ENCODE assay signal across 24 cellular contexts in genomic region chr20:32495949-32496348, GRCh38.
DNase-seq lines count a peak whose midpoint lies in the region; ATAC-seq lines count a peak whose summit lies in the region.
"Had no signal": no experiment of that assay in that cellular context is flagged by ENCODE, and none has a peak within 500 bp of the region (broad histone marks: within the 10 kb centered on the region; RNA-seq: fewer than 3 reads in every experiment).

No MANE protein-coding gene starts in this region.

- no peak for ATAC-seq in stimulated activated effector memory CD8-positive, alpha-beta T cell treated with anti-CD3 and anti-CD28 coated beads, Interleukin-12 subunit alpha, Interleukin-12 subunit beta, amount 100 ng/mL, for 72 hours
- ATAC-seq: activated T-cell treated with anti-CD3 and anti-CD28 coated beads, Interleukin-2, amount 50 U/mL, for 4 hours; left lung; WTC11 had no signal

- H3K4me3 Mint-ChIP-seq in activated naive CD4-positive, alpha-beta T cell treated with anti-CD3 and anti-CD28 coated beads, Interleukin-2, amount 50 U/mL, for 24 hours = no peak overlapping the region
- H3K4me3 Mint-ChIP-seq in immature natural killer cell = no peak overlapping the region
- H3K4me3 Mint-ChIP-seq in stimulated activated effector memory CD8-positive, alpha-beta T cell treated with anti-CD3 and anti-CD28 coated beads, Interleukin-12 subunit alpha, Interleukin-12 subunit beta, amount 100 ng/mL, for 72 hours = no peak overlapping the region
- H3K4me3 Mint-ChIP-seq: activated T-cell treated with anti-CD3 and anti-CD28 coated beads, Interleukin-2, amount 50 U/mL, for 4 hours; H9; WTC11 had no signal

- H3K27me3 Mint-ChIP-seq in activated naive CD4-positive, alpha-beta T cell treated with anti-CD3 and anti-CD28 coated beads, Interleukin-2, amount 50 U/mL, for 24 hours = no peaks in the 10 kb centered on the region
- H3K27me3 Mint-ChIP-seq in immature natural killer cell (ENCODE audit: low read depth in 3 of 3) = peaks cover 0 to 16% (median 3%) of the 10 kb centered on the region in 3 donors

- in situ Hi-C loops in KBM-7 (cut with MboI; ENCODE audit: low pct_unique_long_range_greater_than_20kb, low sequenced_read_pairs) = no loop called here

- H3K36me3 Mint-ChIP-seq in activated naive CD4-positive, alpha-beta T cell treated with anti-CD3 and anti-CD28 coated beads, Interleukin-2, amount 50 U/mL, for 24 hours = no peaks in the 10 kb centered on the region
- peaks cover 2 to 9% (median 5%) of the 10 kb centered on the region in 3 donors for H3K36me3 Mint-ChIP-seq in immature natural killer cell
- H3K36me3 Mint-ChIP-seq in stimulated activated effector memory CD8-positive, alpha-beta T cell treated with anti-CD3 and anti-CD28 coated beads, Interleukin-12 subunit alpha, Interleukin-12 subunit beta, amount 100 ng/mL, for 72 hours = peaks cover 13% of the 10 kb centered on the region
- H3K36me3 Mint-ChIP-seq: naive B cell, WTC11 had no signal

- H3K27ac Mint-ChIP-seq in activated naive CD4-positive, alpha-beta T cell treated with anti-CD3 and anti-CD28 coated beads, Interleukin-2, amount 50 U/mL, for 24 hours = peak overlapping the region; percentile 60
- peak overlapping the region in 4 of 6 donors; percentile 26 to 82 (median 68) for H3K27ac Mint-ChIP-seq in immature natural killer cell
- peak overlapping the region; percentile 68 for H3K27ac Mint-ChIP-seq in stimulated activated effector memory CD8-positive, alpha-beta T cell treated with anti-CD3 and anti-CD28 coated beads, Interleukin-12 subunit alpha, Interleukin-12 subunit beta, amount 100 ng/mL, for 72 hours
- H3K27ac Mint-ChIP-seq: WTC11 had no signal

- H3K4me1 Mint-ChIP-seq in activated naive CD4-positive, alpha-beta T cell treated with anti-CD3 and anti-CD28 coated beads, Interleukin-2, amount 50 U/mL, for 24 hours = peaks cover 55% of the 10 kb centered on the region
- peaks cover 62 to 85% of the 10 kb centered on the region in 2 donors for H3K4me1 Mint-ChIP-seq in immature natural killer cell
- H3K4me1 Mint-ChIP-seq in stimulated activated effector memory CD8-positive, alpha-beta T cell treated with anti-CD3 and anti-CD28 coated beads, Interleukin-12 subunit alpha, Interleukin-12 subunit beta, amount 100 ng/mL, for 72 hours = peaks cover 43% of the 10 kb centered on the region

- H3K9me3 Mint-ChIP-seq in activated naive CD4-positive, alpha-beta T cell treated with anti-CD3 and anti-CD28 coated beads, Interleukin-2, amount 50 U/mL, for 24 hours = no peaks in the 10 kb centered on the region
- no peaks in the 10 kb centered on the region for H3K9me3 Mint-ChIP-seq in immature natural killer cell
- H3K9me3 Mint-ChIP-seq in stimulated activated effector memory CD8-positive, alpha-beta T cell treated with anti-CD3 and anti-CD28 coated beads, Interleukin-12 subunit alpha, Interleukin-12 subunit beta, amount 100 ng/mL, for 72 hours = no peaks in the 10 kb centered on the region
- H3K9me3 Mint-ChIP-seq: activated T-cell treated with anti-CD3 and anti-CD28 coated beads, Interleukin-2, amount 50 U/mL, for 4 hours; H9; naive B cell; WTC11 had no signal

- DNase-seq in activated naive CD4-positive, alpha-beta T cell treated with Interleukin-2 at 50 U/mL for 16 hours = no peak
- peak; percentile 25 for DNase-seq in NCI-H69 (lab: John Stamatoyannopoulos, UW)
- DNase-seq in immature natural killer cell = no peak
- no peak for DNase-seq in stimulated activated effector memory CD8-positive, alpha-beta T cell treated with anti-CD3 and anti-CD28 coated beads, Interleukin-12 subunit alpha, Interleukin-12 subunit beta, amount 100 ng/mL, for 72 hours (ENCODE audit: low spot score in 2 of 2)
- DNase-seq in AG08396 (ENCODE audit: low spot score) = no peak
- no peak for DNase-seq in KBM-7
- DNase-seq in SIG-M5 (lab: John Stamatoyannopoulos, UW) = no peak
- DNase-seq: 8988T; activated CD4-positive, alpha-beta T cell treated with anti-CD3 and anti-CD28 coated beads, Interleukin-2, amount 50 U/mL, for 1 hour; activated T-cell treated with anti-CD3 and anti-CD28 coated beads, Interleukin-2, amount 50 U/mL, for 4 hours; anterior cingulate cortex; COR-L47; GF-D8; mesendoderm; naive B cell; NCI-H1092; NCI-H2029; NCI-H526; SHP77 treated with DMSO at 0.1 percent for 48 hours; SW 1271 had no signal
